ENCODE assay signal across 17 cellular contexts in the genomic region with DNA sequence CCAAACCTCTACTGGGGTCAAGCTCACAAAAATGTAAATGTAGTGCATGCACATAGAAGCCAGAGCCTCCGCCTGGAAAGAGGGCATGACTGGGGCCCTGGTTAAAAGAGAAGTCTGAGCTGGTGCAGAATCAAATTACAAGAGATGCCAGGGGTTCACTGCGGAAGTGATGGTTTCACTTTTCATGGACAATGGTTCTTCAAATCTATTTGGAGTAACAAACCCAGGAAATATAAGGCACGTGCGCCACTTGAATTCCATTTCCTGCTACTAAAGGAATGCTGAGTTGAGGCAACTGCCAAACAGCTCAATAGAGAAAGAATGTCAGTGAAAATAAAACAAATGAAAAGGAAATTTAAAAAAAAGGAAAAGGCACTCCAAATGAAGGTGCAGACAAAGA.
DNase-seq lines count a peak whose midpoint lies in the region; ATAC-seq and TF ChIP-seq lines count a peak whose summit lies in the region.
"Had no signal": no experiment of that assay in that cellular context is flagged by ENCODE, and none has a peak within 500 bp of the region (broad histone marks: within the 10 kb centered on the region; RNA-seq: fewer than 3 reads in every experiment).

No MANE protein-coding gene starts in this region.

- peaks cover 15% of the 10 kb centered on the region for H3K9me3 Mint-ChIP-seq in neural progenitor cell
- H3K9me3 Mint-ChIP-seq: memory B cell had no signal

- no peaks in the 10 kb centered on the region for H3F3A ChIP-seq in neural progenitor cell (ENCODE audit: low read depth)
- no peaks in the 10 kb centered on the region for H3F3A ChIP-seq in smooth muscle cell (ENCODE audit: low read depth)

- 79% methylated on average over 4 of the region's 4 CpGs for WGBS in smooth muscle cell (ENCODE audit: low lambda C conversion rate)

- no peaks in the 10 kb centered on the region for H3K79me2 ChIP-seq in neural progenitor cell (ENCODE audit: low read depth)
- H3K79me2 ChIP-seq in smooth muscle cell (ENCODE audit: low read depth), result no peaks in the 10 kb centered on the region

- no peaks in the 10 kb centered on the region for H3K4me1 ChIP-seq in neural progenitor cell
- no peaks in the 10 kb centered on the region for H3K4me1 ChIP-seq in smooth muscle cell (ENCODE audit: low read depth)
- H3K4me1 ChIP-seq: Peyer's patch had no signal

- H3K4me2 ChIP-seq in neural progenitor cell (no peak overlapping the region), smooth muscle cell (no peak overlapping the region)

- no peaks in the 10 kb centered on the region for H3K36me3 Mint-ChIP-seq in neural progenitor cell
- H3K36me3 Mint-ChIP-seq: memory B cell had no signal

- no peak overlapping the region for H3K27ac ChIP-seq in neural progenitor cell
- no peak overlapping the region for H3K27ac ChIP-seq in smooth muscle cell (ENCODE audit: low read depth)
- H3K27ac ChIP-seq: cardiac muscle cell, Peyer's patch had no signal

- ATAC-seq in GM21576 (IDR thresholded peaks at IDR 0.05; ENCODE audit: unreplicated experiment) (no peak), HG03196 (IDR thresholded peaks at IDR 0.05; ENCODE audit: unreplicated experiment) (no peak)
- ATAC-seq: T-helper 17 cell had no signal

- no peak overlapping the region for H3K4me3 Mint-ChIP-seq in neural progenitor cell
- H3K4me3 Mint-ChIP-seq: memory B cell, T-helper 17 cell had no signal

- H3K27ac Mint-ChIP-seq in neural progenitor cell, result no peak overlapping the region
- H3K27ac Mint-ChIP-seq: memory B cell, T-helper 17 cell had no signal

- no peaks in the 10 kb centered on the region for H3K27me3 Mint-ChIP-seq in neural progenitor cell (ENCODE audit: insufficient read depth, low read depth)
- H3K27me3 Mint-ChIP-seq: memory B cell, T-helper 17 cell had no signal

- H3K9ac ChIP-seq in neural progenitor cell (no peak overlapping the region), smooth muscle cell (ENCODE audit: low read depth) (no peak overlapping the region)

- peak overlapping the region; percentile 42 for H2AFZ ChIP-seq in neural progenitor cell (replicated peaks)
- no peak overlapping the region for H2AFZ ChIP-seq in smooth muscle cell (ENCODE audit: low read depth)

- H3K36me3 ChIP-seq in MG63, result no peaks in the 10 kb centered on the region
- H3K36me3 ChIP-seq in neural progenitor cell, result no peaks in the 10 kb centered on the region
- H3K36me3 ChIP-seq in smooth muscle cell (ENCODE audit: low read depth), result no peaks in the 10 kb centered on the region
- H3K36me3 ChIP-seq: cardiac muscle cell, Peyer's patch had no signal

- H3K4me3 ChIP-seq in MG63, result no peak overlapping the region
- H3K4me3 ChIP-seq in neural progenitor cell, result no peak overlapping the region
- H3K4me3 ChIP-seq in smooth muscle cell, result no peak overlapping the region
- H3K4me3 ChIP-seq: cardiac muscle cell, Peyer's patch had no signal

- H4K20me1 ChIP-seq in neural progenitor cell (ENCODE audit: low read depth) (no peaks in the 10 kb centered on the region), smooth muscle cell (ENCODE audit: low read depth) (no peaks in the 10 kb centered on the region)

- H3K9me3 ChIP-seq in MG63, result no peaks in the 10 kb centered on the region
- no peaks in the 10 kb centered on the region for H3K9me3 ChIP-seq in neural progenitor cell (ENCODE audit: low read depth)
- H3K9me3 ChIP-seq in smooth muscle cell (replicated peaks; ENCODE audit: low read depth), result no peaks in the 10 kb centered on the region
- H3K9me3 ChIP-seq: Peyer's patch had no signal

- TF ChIP-seq CTCF in neural progenitor cell (IDR thresholded peaks at IDR 0.05), result no peak
- no peak for TF ChIP-seq CTCF in smooth muscle cell (IDR thresholded peaks at IDR 0.05; ENCODE audit: borderline replicate concordance, insufficient read depth, poor library complexity, severe bottlenecking)

- no peaks in the 10 kb centered on the region for H3K4me1 Mint-ChIP-seq in neural progenitor cell
- H3K4me1 Mint-ChIP-seq: memory B cell, T-helper 17 cell had no signal

- H3K27me3 ChIP-seq in MG63 (no peaks in the 10 kb centered on the region), neural progenitor cell (no peaks in the 10 kb centered on the region), smooth muscle cell (ENCODE audit: low read depth) (no peaks in the 10 kb centered on the region)
- H3K27me3 ChIP-seq: cardiac muscle cell, Peyer's patch had no signal

- DNase-seq in Daoy (ENCODE audit: low read depth) (peak; percentile 8), MG63 (peak; percentile 27), dermis blood vessel endothelial cell (peak; percentile 47), neural progenitor cell (ENCODE audit: low spot score) (no peak), smooth muscle cell (lab: John Stamatoyannopoulos, UW; ENCODE audit: unreplicated experiment) (no peak), HT-29 (ENCODE audit: low spot score) (no peak)
- DNase-seq: activated gamma-delta T cell treated with Interleukin-2 at 50 U/mL for 16 hours, COR-L47, Karpas-422, NCI-H226, occipital lobe, Peyer's patch, T-helper 17 cell had no signal

Comparison
In these comparisons a context has a peak if more than half of its experiments do, and no peak if none do; other contexts are left out.
1. DNase-seq: peak in Daoy (single experiment), MG63 (single experiment) and dermis blood vessel endothelial cell (single experiment); none in neural progenitor cell (single experiment), smooth muscle cell (single experiment) and HT-29 (single experiment).